In the genomic region with DNA sequence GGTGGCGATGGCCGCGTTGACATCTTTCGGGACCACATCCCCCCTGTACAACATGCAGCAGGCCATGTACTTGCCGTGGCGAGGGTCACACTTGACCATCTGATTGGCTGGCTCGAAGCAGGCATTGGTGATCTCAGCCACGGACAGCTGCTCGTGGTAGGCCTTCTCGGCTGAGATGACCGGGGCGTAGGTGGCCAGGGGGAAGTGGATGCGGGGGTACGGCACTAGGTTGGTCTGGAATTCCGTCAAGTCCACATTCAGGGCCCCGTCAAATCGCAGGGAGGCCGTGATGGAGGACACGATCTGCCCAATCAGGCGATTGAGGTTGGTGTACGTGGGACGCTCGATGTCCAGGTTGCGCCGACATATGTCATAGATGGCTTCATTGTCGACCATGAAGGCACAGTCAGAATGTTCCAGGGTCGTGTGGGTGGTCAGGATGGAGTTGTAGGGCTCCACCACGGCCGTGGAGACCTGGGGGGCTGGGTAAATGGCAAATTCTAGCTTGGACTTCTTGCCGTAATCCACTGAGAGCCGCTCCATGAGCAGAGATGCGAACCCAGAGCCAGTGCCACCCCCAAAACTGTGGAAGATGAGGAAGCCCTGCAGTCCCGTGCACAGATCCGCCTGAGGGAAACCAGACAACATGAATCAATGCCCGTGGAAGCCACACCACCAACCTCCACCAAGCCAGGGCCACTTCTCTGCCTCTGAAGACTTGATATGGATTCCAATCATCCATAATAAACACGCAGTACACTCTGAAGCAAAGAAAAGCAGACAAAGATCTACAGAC, we compare ENCODE assay signal across 20 cellular contexts. TPM values are rescaled to one million over a fixed set of nuclear protein-coding genes. Genes with fewer than 3 reads are reported as not detected.
"Had no signal": no experiment of that assay in that cellular context is flagged by ENCODE, and none has a peak within 500 bp of the region (broad histone marks: within the 10 kb centered on the region; RNA-seq: fewer than 3 reads in every experiment).

No MANE protein-coding gene starts in this region.

RNA-seq across cellular contexts. Expression of a gene that starts 4.4 kb away (rescaled TPM):
- total RNA-seq: activated CD4-positive, alpha-beta memory T cell treated with anti-CD3 and anti-CD28 coated beads, Interleukin-2, amount 10 ng/mL, durations not matched to agents 7 days and 5 days; activated CD4-positive, alpha-beta T cell treated with anti-CD3 and anti-CD28 coated beads for 36 hours; activated CD4-positive, alpha-beta T cell treated with anti-CD3 and anti-CD28 coated beads, Interleukin-2, amount 10 ng/mL, durations not matched to agents 7 days and 5 days; activated CD8-positive, alpha-beta memory T cell treated with anti-CD3 and anti-CD28 coated beads, Interleukin-2, amount 10 ng/mL, durations not matched to agents 7 days and 5 days; activated CD8-positive, alpha-beta T cell treated with anti-CD3 and anti-CD28 coated beads, Interleukin-2, amount 10 ng/mL, durations not matched to agents 7 days and 5 days; activated naive CD4-positive, alpha-beta T cell treated with anti-CD3 and anti-CD28 coated beads for 36 hours; activated naive CD4-positive, alpha-beta T cell treated with anti-CD3 and anti-CD28 coated beads, Interleukin-2, amount 50 U/mL, for 72 hours; activated naive CD8-positive, alpha-beta T cell treated with anti-CD3 and anti-CD28 coated beads for 36 hours; activated T-helper 2 cell treated with anti-CD3 and anti-CD28 coated beads, Interferon-gamma antibody, Interleukin-2, Interleukin-4, amounts not matched to agents 10 μg/mL and 5 μg/mL and 100 μg/mL, durations not matched to agents 14 hours and 24 hours and 36 hours; adrenal gland; aorta; astrocyte; body of pancreas; breast epithelium; cardiac muscle cell; T-cell; T-helper 1 cell treated with Interleukin-12 subunit alpha and Interleukin-12 subunit beta and Interleukin-4 antibody, amounts not matched to agents 30 ng/mL and 1 ng/mL, for 36 hours; T-helper 17 cell; T-helper 2 cell treated with Interferon-gamma antibody and Interleukin-4, amounts not matched to agents 100 ng/mL and 5 ng/mL, for 36 hours; WTC11 had no signal
- polyA plus RNA-seq: adrenal gland, aorta, cardiac muscle cell had no signal
